Comparison of ENCODE assay signal across 8 cellular contexts in genomic region chr1:160291248-160292220, GRCh38. TPM values are rescaled to one million over a fixed set of nuclear protein-coding genes. Genes with fewer than 3 reads are reported as not detected.
A peak's percentile ranks its signal among the peaks of the same experiment; 100 is the strongest.
DNase-seq lines count a peak whose midpoint lies in the region; ATAC-seq and TF ChIP-seq lines count a peak whose summit lies in the region.

No MANE protein-coding gene starts in this region.

- H3K27ac Mint-ChIP-seq in activated CD4-positive, alpha-beta T cell treated with anti-CD3 and anti-CD28 coated beads for 36 hours, result no peak overlapping the region
- peak overlapping the region; percentile 80 for H3K27ac Mint-ChIP-seq in chondrocyte (ENCODE audit: unreplicated experiment)

- H3K4me3 Mint-ChIP-seq in activated CD4-positive, alpha-beta T cell treated with anti-CD3 and anti-CD28 coated beads for 36 hours, result no peak overlapping the region
- H3K4me3 Mint-ChIP-seq in chondrocyte (ENCODE audit: unreplicated experiment), result no peak overlapping the region

- DNase-seq in GM12865 (ENCODE audit: low read depth), result peak; percentile 81
- peak; percentile 8 for DNase-seq in NCI-H510A (lab: John Stamatoyannopoulos, UW)
- peak; percentile 76 for DNase-seq in activated CD4-positive, alpha-beta T cell treated with anti-CD3 and anti-CD28 coated beads for 36 hours
- DNase-seq in chondrocyte (ENCODE audit: low spot score), result no peak
- peak; percentile 87 for DNase-seq in left kidney (ENCODE audit: low read depth, low spot score)
- peak; percentile 69 for DNase-seq in stimulated activated CD4-positive, alpha-beta T cell treated with anti-CD3 and anti-CD28 coated beads, Interleukin-4, amount 100 ng/mL, for 24 hours

- peaks cover 53% of the 10 kb centered on the region for H3K36me3 Mint-ChIP-seq in activated CD4-positive, alpha-beta T cell treated with anti-CD3 and anti-CD28 coated beads for 36 hours (ENCODE audit: low read depth)
- peaks cover 56% of the 10 kb centered on the region for H3K36me3 Mint-ChIP-seq in chondrocyte (ENCODE audit: low read depth)

- H3K4me3 ChIP-seq in GM12865 (ENCODE audit: low read depth, low read length), result no peak overlapping the region

- H3K9me3 Mint-ChIP-seq in activated CD4-positive, alpha-beta T cell treated with anti-CD3 and anti-CD28 coated beads for 36 hours (ENCODE audit: low read depth), result no peaks in the 10 kb centered on the region
- no peaks in the 10 kb centered on the region for H3K9me3 Mint-ChIP-seq in chondrocyte (ENCODE audit: low read depth)

- POLR2A ChIA-PET in activated CD4-positive, alpha-beta T cell treated with anti-CD3 and anti-CD28 coated beads for 36 hours (lab: Charles Lee), result interaction anchor here (0.6 to 1.5 kb wide), 5 partner anchors 29 to 475 kb away, joined by 3 to 4 read pairs (median 3); partner anchors contain the start of gene DCAF8

- no peaks in the 10 kb centered on the region for H3K27me3 Mint-ChIP-seq in activated CD4-positive, alpha-beta T cell treated with anti-CD3 and anti-CD28 coated beads for 36 hours
- no peaks in the 10 kb centered on the region for H3K27me3 Mint-ChIP-seq in chondrocyte (ENCODE audit: low read depth)

- intact Hi-C loops in activated CD4-positive, alpha-beta T cell treated with anti-CD3 and anti-CD28 coated beads for 36 hours (cut with DNase I, micrococcal nuclease), result loop anchor here (1.0 kb wide), 2 partner anchors 98 to 190 kb away; no protein-coding TSS in a partner anchor

- CTCF ChIA-PET in activated CD4-positive, alpha-beta T cell treated with anti-CD3 and anti-CD28 coated beads for 36 hours (lab: Charles Lee), result interaction anchor here (0.5 to 4.6 kb wide), 74 partner anchors 8 to 665 kb away, joined by 3 to 49 read pairs (median 5); partner anchors contain the start of genes DCAF8 and PEA15

- peak; percentile 77 for ATAC-seq in HG03159 (IDR thresholded peaks at IDR 0.05; ENCODE audit: unreplicated experiment)
- ATAC-seq in activated CD4-positive, alpha-beta T cell treated with anti-CD3 and anti-CD28 coated beads for 36 hours, result peak; percentile 98
- no peak for ATAC-seq in GM21576 (IDR thresholded peaks at IDR 0.05; ENCODE audit: unreplicated experiment)

- TF ChIP-seq CTCF in GM12865 (IDR thresholded peaks at IDR 0.05; ENCODE audit: insufficient read depth, low read depth, low read length, missing control alignments), result peak; percentile 76
- TF ChIP-seq CTCF in chondrocyte (IDR thresholded peaks at IDR 0.05), result peak; percentile 89

- H3K4me1 Mint-ChIP-seq in activated CD4-positive, alpha-beta T cell treated with anti-CD3 and anti-CD28 coated beads for 36 hours, result peaks cover 2% of the 10 kb centered on the region
- H3K4me1 Mint-ChIP-seq in chondrocyte (ENCODE audit: low read depth), result no peaks in the 10 kb centered on the region

RNA-seq across cellular contexts. Expression of gene PEX19, which starts 6.6 kb away (rescaled TPM):
- 10 to 100 TPM; 49.2 to 55.8 TPM for total RNA-seq in activated CD4-positive, alpha-beta T cell treated with anti-CD3 and anti-CD28 coated beads for 36 hours
- total RNA-seq in chondrocyte, result 40.9 to 52.9 TPM (median 43.8 TPM) in 3 replicates

RNA-seq across cellular contexts. Expression of gene DCAF8, which starts 29.2 kb away (rescaled TPM):
- 100 to 1,000 TPM; 116 to 135 TPM for total RNA-seq in activated CD4-positive, alpha-beta T cell treated with anti-CD3 and anti-CD28 coated beads for 36 hours
- total RNA-seq in chondrocyte, result 88.4 to 130 TPM (median 93.7 TPM) in 3 replicates

RNA-seq across cellular contexts. Expression of gene COPA, which starts 51.5 kb away (rescaled TPM):
- total RNA-seq in activated CD4-positive, alpha-beta T cell treated with anti-CD3 and anti-CD28 coated beads for 36 hours, result 100 to 1,000 TPM; 125 to 148 TPM
- 223 to 284 TPM (median 239 TPM) in 3 replicates for total RNA-seq in chondrocyte

RNA-seq across cellular contexts. Expression of gene NCSTN, which starts 51.6 kb away (rescaled TPM):
- 10 to 100 TPM; 47.0 to 51.5 TPM for total RNA-seq in activated CD4-positive, alpha-beta T cell treated with anti-CD3 and anti-CD28 coated beads for 36 hours
- 94.6 to 112 TPM (median 107 TPM) in 3 replicates for total RNA-seq in chondrocyte
